Comparison of ENCODE assay signal across 1 cellular context in genomic region chr1:77347646-77348045, GRCh38.
TF ChIP-seq lines count a peak whose summit lies in the region.

No MANE protein-coding gene starts in this region.

TF ChIP-seq in K562, 482 proteins besides CTCF, POLR2A, EP300 and RAD21 (continued from another document and continues in another):
- TF ChIP-seq E4F1 (CRISPR knock-in tag; IDR thresholded peaks at IDR 0.05; ENCODE audit: borderline replicate concordance) (no peak), MYC (IDR thresholded peaks at IDR 0.05; ENCODE audit: low read depth, low read length) (no peak), MYC (CRISPR knock-in tag; IDR thresholded peaks at IDR 0.05; ENCODE audit: borderline replicate concordance, low read depth) (no peak), ZNF143 (CRISPR knock-in tag; IDR thresholded peaks at IDR 0.05) (no peak), ZBED1 (IDR thresholded peaks at IDR 0.05) (no peak), FOXK1 (CRISPR knock-in tag; IDR thresholded peaks at IDR 0.05; ENCODE audit: borderline replicate concordance) (no peak), ELK1 (CRISPR knock-in tag; IDR thresholded peaks at IDR 0.05) (no peak), SMARCA4 (IDR thresholded peaks at IDR 0.05) (peak; percentile 43; the same call in 1 of the 2 replicates), ZNF507 (tag; conservative IDR thresholded peaks at IDR 0.05) (no peak), ZNF609 (CRISPR knock-in tag; IDR thresholded peaks at IDR 0.05; ENCODE audit: borderline replicate concordance) (no peak), MTF1 (CRISPR knock-in tag; IDR thresholded peaks at IDR 0.05; ENCODE audit: borderline replicate concordance) (no peak), RAD51 (IDR thresholded peaks at IDR 0.05; ENCODE audit: borderline replicate concordance, low read depth) (peak; percentile 1; the same call in 1 of the 2 replicates), ZNF696 (CRISPR knock-in tag; conservative IDR thresholded peaks at IDR 0.05) (no peak), KLF16 (IDR thresholded peaks at IDR 0.05) (no peak), ESRRA (IDR thresholded peaks at IDR 0.05; ENCODE audit: borderline replicate concordance, low read depth) (no peak), RCOR1 (IDR thresholded peaks at IDR 0.05; ENCODE audit: borderline replicate concordance in 1 of 2, low read depth in 2 of 2, low read length in 2 of 2) (peak in 1 of 2 experiments; percentile 80; a peak in 1 of 4 replicates), PRDM10 (IDR thresholded peaks at IDR 0.05; ENCODE audit: partially characterized antibody) (peak; percentile 19), MEIS2 (IDR thresholded peaks at IDR 0.05; ENCODE audit: partially characterized antibody) (peak; percentile 95), ARID3B (CRISPR knock-in tag; IDR thresholded peaks at IDR 0.05; ENCODE audit: borderline replicate concordance) (no peak), ZNF316 (IDR thresholded peaks at IDR 0.05) (peak; percentile 98), SMARCB1 (IDR thresholded peaks at IDR 0.05; ENCODE audit: insufficient read length, low read depth) (no peak), BACH1 (tag; IDR thresholded peaks at IDR 0.05) (peak; percentile 90), MAFG (tag; conservative IDR thresholded peaks at IDR 0.05) (peak; percentile 98), ZNF695 (CRISPR knock-in tag; IDR thresholded peaks at IDR 0.05) (no peak), CHAMP1 (IDR thresholded peaks at IDR 0.05) (peak; percentile 61; the same call in 1 of the 2 replicates), ZNF589 (CRISPR knock-in tag; IDR thresholded peaks at IDR 0.05; ENCODE audit: low read depth) (no peak), SIN3A (IDR thresholded peaks at IDR 0.05; ENCODE audit: borderline replicate concordance in 2 of 2, control insufficient read depth in 1 of 2, low read depth in 2 of 2, low read length in 2 of 2) (no peak), L3MBTL2 (IDR thresholded peaks at IDR 0.05) (peak; percentile 59), FOXO4 (CRISPR knock-in tag; IDR thresholded peaks at IDR 0.05) (no peak), CCNT2 (IDR thresholded peaks at IDR 0.05; ENCODE audit: borderline replicate concordance, extremely low read depth, insufficient read length, low read depth, low read length) (no peak), PHF20 (IDR thresholded peaks at IDR 0.05; ENCODE audit: partially characterized antibody) (no peak), CTBP1 (IDR thresholded peaks at IDR 0.05; ENCODE audit: borderline replicate concordance) (peak; percentile 91), ETV5 (CRISPR knock-in tag; IDR thresholded peaks at IDR 0.05; ENCODE audit: low read depth) (peak; percentile 26; the same call in 1 of the 2 replicates), U2AF2 (optimal IDR thresholded peaks at IDR 0.05; ENCODE audit: low read depth, low read length) (no peak), LEF1 (IDR thresholded peaks at IDR 0.05) (peak; percentile 58), NFE2 (IDR thresholded peaks at IDR 0.05; ENCODE audit: low read depth) (peak; percentile 96), BMI1 (IDR thresholded peaks at IDR 0.05; ENCODE audit: low read length) (no peak), ZNF398 (CRISPR knock-in tag; IDR thresholded peaks at IDR 0.05) (no peak), MAFF (IDR thresholded peaks at IDR 0.05; ENCODE audit: low read length) (peak; percentile 85)
